8 cellular contexts compared by ENCODE assay signal in genomic region chr20:956330-956951, GRCh38. TPM values are rescaled to one million over a fixed set of nuclear protein-coding genes. Genes with fewer than 3 reads are reported as not detected.
DNase-seq lines count a peak whose midpoint lies in the region; ATAC-seq and TF ChIP-seq lines count a peak whose summit lies in the region.

No MANE protein-coding gene starts in this region.

- peaks cover 36% of the 10 kb centered on the region for H3K27me3 Mint-ChIP-seq in brain

- peak; percentile 66 for ATAC-seq in GM19397 (IDR thresholded peaks at IDR 0.05; ENCODE audit: unreplicated experiment)
- ATAC-seq in HG03521 (IDR thresholded peaks at IDR 0.05; ENCODE audit: unreplicated experiment), result no peak

- H3K4me3 Mint-ChIP-seq in brain, result no peak overlapping the region

- no peaks in the 10 kb centered on the region for H3K4me1 Mint-ChIP-seq in brain

- DNase-seq in AG20443 (ENCODE audit: low spot score) (peak; percentile 84), NCI-H128 (lab: John Stamatoyannopoulos, UW; ENCODE audit: unreplicated experiment) (peak; percentile 30), inferior parietal cortex (ENCODE audit: extremely low spot score) (peak; percentile 71)
- DNase-seq in stimulated activated CD4-positive, alpha-beta T cell treated with anti-CD3 and anti-CD28 coated beads, Interleukin-15, amount 100 ng/mL, for 1 hour (ENCODE audit: low read depth in 1 of 2, low spot score in 1 of 2), result peak; percentile 34 to 64

- TF ChIP-seq CTCF in VCaP (conservative IDR thresholded peaks at IDR 0.05) (peak; percentile 98), brain (conservative IDR thresholded peaks at IDR 0.05) (peak; percentile 99)

- no peak overlapping the region for H3K27ac ChIP-seq in VCaP

- H3K27ac Mint-ChIP-seq in brain, result no peak overlapping the region

- H3K9me3 Mint-ChIP-seq in brain, result no peaks in the 10 kb centered on the region

- no peaks in the 10 kb centered on the region for H3K36me3 Mint-ChIP-seq in brain

RNA-seq across cellular contexts. Expression of gene ANGPT4, which starts 40.3 kb away (rescaled TPM):
- 0.10 TPM for polyA plus RNA-seq in brain (ENCODE audit: insufficient read depth, low read depth, low replicate concordance)

RNA-seq across cellular contexts. Expression of gene RSPO4, which starts 45.7 kb away (rescaled TPM):
- 0.34 TPM for polyA plus RNA-seq in brain (ENCODE audit: insufficient read depth, low read depth, low replicate concordance)

Comparison
In these comparisons a context has a peak if more than half of its experiments do, and no peak if none do; other contexts are left out.
1. DNase-seq: peak in every context shown above with its lines; median percentile 84 in AG20443; 71 in inferior parietal cortex; 49 in stimulated activated CD4-positive, alpha-beta T cell treated with anti-CD3 and anti-CD28 coated beads, Interleukin-15, amount 100 ng/mL, for 1 hour; 30 in NCI-H128.